16 cellular contexts compared by ENCODE assay signal in genomic region chr3:105278688-105279087, GRCh38.
DNase-seq lines count a peak whose midpoint lies in the region; ATAC-seq and TF ChIP-seq lines count a peak whose summit lies in the region.
"Had no signal": no experiment of that assay in that cellular context is flagged by ENCODE, and none has a peak within 500 bp of the region (broad histone marks: within the 10 kb centered on the region; RNA-seq: fewer than 3 reads in every experiment).

No MANE protein-coding gene starts in this region.

- H3K4me2 ChIP-seq in PC-9 = no peak overlapping the region
- H3K4me2 ChIP-seq: KMS-11 had no signal

- intact Hi-C loops in PC-9 (cut with micrococcal nuclease; ENCODE audit: unreplicated experiment) = no loop called here

- H3K9me2 ChIP-seq in PC-9 (ENCODE audit: insufficient read depth) = peaks cover under 1% of the 10 kb centered on the region; the same call in 1 of the 2 replicates

- no TSS peak for BruUV-seq in PC-9 (replicated peaks; lab: Mats Ljungman, UMichigan)

- no peak overlapping the region for H3K27ac ChIP-seq in PC-9
- H3K27ac ChIP-seq: GM23248, KMS-11 had no signal

- POLR2A ChIA-PET in PC-9 (lab: Charles Lee; ENCODE audit: unreplicated experiment) = no interaction called here

- peaks cover 17% of the 10 kb centered on the region for H3F3A ChIP-seq in PC-9 (ENCODE audit: insufficient read depth, low read depth)

- no peaks in the 10 kb centered on the region for H3K27me3 ChIP-seq in PC-9 (ENCODE audit: insufficient read depth, low read depth)

- no peak for TF ChIP-seq CTCF in PC-9 (conservative IDR thresholded peaks at IDR 0.05)

- peak overlapping the region; percentile 55 for H2AFZ ChIP-seq in PC-9
- H2AFZ ChIP-seq: GM23248 had no signal

- H4K20me1 ChIP-seq in PC-9 (ENCODE audit: insufficient read depth) = no peaks in the 10 kb centered on the region

- peak; percentile 54 for ATAC-seq in GM18511 (IDR thresholded peaks at IDR 0.05; ENCODE audit: unreplicated experiment)
- ATAC-seq in GM21360 (IDR thresholded peaks at IDR 0.05; ENCODE audit: unreplicated experiment) = peak; percentile 54
- peak; percentile 53 for ATAC-seq in HG02884 (IDR thresholded peaks at IDR 0.05; ENCODE audit: unreplicated experiment)
- no peak for ATAC-seq in GM18907 (IDR thresholded peaks at IDR 0.05; ENCODE audit: unreplicated experiment)
- ATAC-seq: HepG2 had no signal

- H3K36me3 ChIP-seq in PC-9 (ENCODE audit: low read depth) = no peaks in the 10 kb centered on the region

- H3K79me2 ChIP-seq in PC-9 (ENCODE audit: low read depth) = no peaks in the 10 kb centered on the region

- DNase-seq in PC-9 (no peak), DMS 273 treated with DMSO at 0.1 percent for 48 hours (lab: John Stamatoyannopoulos, UW) (no peak), NCI-H526 (lab: John Stamatoyannopoulos, UW) (no peak), inferior parietal cortex (ENCODE audit: extremely low spot score) (no peak)
- DNase-seq: C1 segment of cervical spinal cord; Calu3; CD4-positive, alpha-beta T cell; DMS79; GM23248; H7 had no signal

- no peak overlapping the region for H3K4me3 ChIP-seq in PC-9
- H3K4me3 ChIP-seq: GM23248 had no signal

- H3K4me1 ChIP-seq in PC-9 (replicated peaks; ENCODE audit: insufficient read depth) = peaks cover 22% of the 10 kb centered on the region

- H3K9me3 ChIP-seq in PC-9 (ENCODE audit: insufficient read depth, low read depth) = no peaks in the 10 kb centered on the region

- CTCF ChIA-PET in PC-9 (lab: Charles Lee) = no interaction called here
